In the genomic region with DNA sequence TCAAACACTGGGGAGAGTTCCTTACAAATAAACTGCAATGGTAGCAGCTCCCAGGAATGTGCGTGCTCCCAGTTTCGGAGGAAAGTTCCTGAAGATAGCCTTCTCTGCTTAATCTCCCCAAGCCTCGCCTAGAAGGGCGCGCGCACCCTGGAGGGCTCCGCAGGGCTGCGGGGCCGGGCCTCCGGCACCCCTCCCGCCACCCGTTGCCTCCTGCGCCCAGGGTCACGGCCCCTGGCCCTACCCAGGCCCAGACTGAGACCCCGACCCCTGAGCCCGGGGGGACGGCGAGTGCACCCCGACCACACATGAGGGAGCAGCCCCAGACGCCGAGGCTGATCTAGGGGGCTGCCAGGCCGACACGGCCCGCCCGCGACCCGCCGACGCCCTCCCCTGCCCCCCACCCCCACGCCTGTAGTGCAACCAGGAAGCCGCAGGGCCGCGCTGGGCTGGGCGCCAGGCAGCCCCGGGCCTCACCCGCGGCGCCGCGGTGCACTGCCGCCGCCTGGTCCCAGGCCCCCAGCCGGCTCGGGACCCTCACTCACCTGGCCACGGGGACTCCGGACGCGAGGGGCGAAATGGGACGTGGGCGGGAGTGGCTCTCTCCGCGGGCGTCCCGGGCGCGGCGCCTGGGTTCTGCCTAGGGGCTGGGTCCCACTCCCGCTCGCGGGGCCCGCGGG, we compare ENCODE assay signal across 8 cellular contexts. TPM values are rescaled to one million over a fixed set of nuclear protein-coding genes. Genes with fewer than 3 reads are reported as not detected.
DNase-seq lines count a peak whose midpoint lies in the region; ATAC-seq, FAIRE-seq and TF ChIP-seq lines count a peak whose summit lies in the region.

No MANE protein-coding gene starts in this region.

- H3K36me3 Mint-ChIP-seq in activated T-cell treated with anti-CD3 and anti-CD28 coated beads, Interleukin-2, amount 50 U/mL, for 24 hours (ENCODE audit: low read depth): peaks cover 39% of the 10 kb centered on the region
- H3K36me3 Mint-ChIP-seq in stimulated activated naive CD8-positive, alpha-beta T cell treated with anti-CD3 and anti-CD28 coated beads, Interleukin-15, Interleukin-2, amounts not matched to agents 100 ng/mL and 50 ng/mL, for 24 hours (ENCODE audit: low read depth): peaks cover 21% of the 10 kb centered on the region

- no peak for FAIRE-seq in bronchial epithelial cell (lab: Jason Lieb, UNC)

- H3K27me3 Mint-ChIP-seq in activated T-cell treated with anti-CD3 and anti-CD28 coated beads, Interleukin-2, amount 50 U/mL, for 24 hours: no peaks in the 10 kb centered on the region
- no peaks in the 10 kb centered on the region for H3K27me3 Mint-ChIP-seq in stimulated activated naive CD8-positive, alpha-beta T cell treated with anti-CD3 and anti-CD28 coated beads, Interleukin-15, Interleukin-2, amounts not matched to agents 100 ng/mL and 50 ng/mL, for 24 hours

- no peaks in the 10 kb centered on the region for H3K27me3 ChIP-seq in bronchial epithelial cell (ENCODE audit: control insufficient read depth, insufficient read depth, low read length)

- no peak for TF ChIP-seq CTCF in bronchial epithelial cell (IDR thresholded peaks at IDR 0.05; ENCODE audit: insufficient read depth, low read length, severe bottlenecking)

- peaks cover 57% of the 10 kb centered on the region for H3K4me1 Mint-ChIP-seq in activated T-cell treated with anti-CD3 and anti-CD28 coated beads, Interleukin-2, amount 50 U/mL, for 24 hours (ENCODE audit: low read depth)
- H3K4me1 Mint-ChIP-seq in stimulated activated naive CD8-positive, alpha-beta T cell treated with anti-CD3 and anti-CD28 coated beads, Interleukin-15, Interleukin-2, amounts not matched to agents 100 ng/mL and 50 ng/mL, for 24 hours (ENCODE audit: low read depth): peaks cover 61% of the 10 kb centered on the region

- peak overlapping the region; percentile 92 for H3K4me3 Mint-ChIP-seq in activated T-cell treated with anti-CD3 and anti-CD28 coated beads, Interleukin-2, amount 50 U/mL, for 24 hours
- H3K4me3 Mint-ChIP-seq in stimulated activated naive CD8-positive, alpha-beta T cell treated with anti-CD3 and anti-CD28 coated beads, Interleukin-15, Interleukin-2, amounts not matched to agents 100 ng/mL and 50 ng/mL, for 24 hours: peak overlapping the region; percentile 89

- no peak for DNase-seq in activated T-cell treated with anti-CD3 and anti-CD28 coated beads, Interleukin-2, amount 50 U/mL, for 24 hours
- no peak for DNase-seq in activated T-cell treated with anti-CD3 and anti-CD28 coated beads, Interleukin-2, amount 50 U/mL, for 1 hour
- DNase-seq in RPMI8226 (peak; percentile 62), bronchial epithelial cell (ENCODE audit: low read depth) (no peak), left kidney (ENCODE audit: low read depth, low spot score) (peak; percentile 65)
- DNase-seq in central memory CD4-positive, alpha-beta T cell: no peak

- peak overlapping the region; percentile 67 for H3K4me3 ChIP-seq in bronchial epithelial cell (ENCODE audit: low read depth, low read length)

- H3K36me3 ChIP-seq in bronchial epithelial cell (ENCODE audit: control insufficient read depth, insufficient read depth, low read length): peaks cover 4% of the 10 kb centered on the region

- no peaks in the 10 kb centered on the region for H3K9me3 Mint-ChIP-seq in activated T-cell treated with anti-CD3 and anti-CD28 coated beads, Interleukin-2, amount 50 U/mL, for 24 hours
- H3K9me3 Mint-ChIP-seq in stimulated activated naive CD8-positive, alpha-beta T cell treated with anti-CD3 and anti-CD28 coated beads, Interleukin-15, Interleukin-2, amounts not matched to agents 100 ng/mL and 50 ng/mL, for 24 hours: no peaks in the 10 kb centered on the region

- ATAC-seq in HG02885 (IDR thresholded peaks at IDR 0.05; ENCODE audit: poor library complexity, unreplicated experiment): peak; percentile 37

- H3K27ac Mint-ChIP-seq in activated T-cell treated with anti-CD3 and anti-CD28 coated beads, Interleukin-2, amount 50 U/mL, for 24 hours: peak overlapping the region; percentile 93
- H3K27ac Mint-ChIP-seq in stimulated activated naive CD8-positive, alpha-beta T cell treated with anti-CD3 and anti-CD28 coated beads, Interleukin-15, Interleukin-2, amounts not matched to agents 100 ng/mL and 50 ng/mL, for 24 hours: peak overlapping the region; percentile 83

RNA-seq across cellular contexts. Expression of gene ANXA11, which starts 0.4 kb away (rescaled TPM):
- 22.1 and 31.7 TPM in 2 replicates for total RNA-seq in bronchial epithelial cell

Comparison
In these comparisons a context has a peak if more than half of its experiments do, and no peak if none do; other contexts are left out.
1. DNase-seq: peak in RPMI8226 (single experiment) and left kidney (single experiment); none in activated T-cell treated with anti-CD3 and anti-CD28 coated beads, Interleukin-2, amount 50 U/mL, for 24 hours (single experiment), activated T-cell treated with anti-CD3 and anti-CD28 coated beads, Interleukin-2, amount 50 U/mL, for 1 hour (single experiment), bronchial epithelial cell (single experiment) and central memory CD4-positive, alpha-beta T cell (single experiment).